Comparison of ENCODE assay signal across 8 cellular contexts in the genomic region with DNA sequence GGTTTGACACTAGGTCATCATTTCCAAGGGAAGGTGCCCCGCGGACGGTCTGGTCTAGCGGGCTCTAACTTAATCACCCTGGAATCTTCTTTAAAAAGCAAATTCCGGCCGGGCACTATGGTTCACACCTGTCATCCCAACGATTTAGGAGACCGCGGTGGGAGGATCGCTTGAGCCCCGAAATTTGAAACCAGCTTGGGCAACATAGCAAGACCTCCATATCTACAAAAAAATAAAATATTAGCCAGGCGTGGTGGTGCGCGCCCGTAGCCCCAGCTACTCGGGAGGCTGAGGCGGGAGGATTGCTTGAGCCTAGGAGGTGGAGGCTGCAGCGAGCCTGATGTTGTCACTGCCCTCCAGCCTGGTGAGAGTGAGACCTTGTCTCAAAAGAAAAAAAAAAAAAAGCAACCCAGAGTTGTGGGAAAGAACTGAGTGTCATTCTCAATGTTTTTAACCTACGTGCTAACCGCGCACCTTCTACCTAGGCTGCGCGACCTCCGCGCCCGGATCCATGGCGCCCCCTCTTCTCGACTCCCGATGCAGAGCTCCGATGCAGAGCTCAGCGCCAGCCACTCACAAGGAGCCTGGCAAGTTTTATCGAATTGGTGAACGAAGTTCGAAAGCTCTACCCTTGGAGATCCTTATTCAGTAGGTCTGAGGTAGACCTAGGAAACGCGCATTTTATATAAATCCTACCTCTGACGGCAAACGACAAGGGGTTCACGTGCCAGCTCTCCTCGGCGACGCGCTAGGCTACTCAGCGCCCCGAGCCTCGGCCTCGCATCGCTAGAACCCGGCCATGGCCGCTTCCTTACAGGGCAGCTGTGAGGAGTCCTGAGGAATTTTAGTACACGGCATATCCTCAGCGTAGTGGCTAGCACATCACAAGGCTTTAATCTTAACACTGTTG. TPM values are rescaled to one million over a fixed set of nuclear protein-coding genes. Genes with fewer than 3 reads are reported as not detected.
DNase-seq lines count a peak whose midpoint lies in the region; ATAC-seq, FAIRE-seq and TF ChIP-seq lines count a peak whose summit lies in the region.

No MANE protein-coding gene starts in this region.

- H3K9me3 ChIP-seq in HepG2 (ENCODE audit: low read length), result no peaks in the 10 kb centered on the region

- H3K27ac ChIP-seq in HepG2 (ENCODE audit: extremely low read length, insufficient read depth, low read length), result no peak overlapping the region

- H3K36me3 Mint-ChIP-seq in HFFc6 (ENCODE audit: low read depth), result peaks cover 15% of the 10 kb centered on the region; the same call in 1 of the 2 replicates

- WGBS in HepG2 (ENCODE audit: low lambda C conversion rate), result 39% methylated on average over 49 of the region's 52 CpGs

- H3K4me3 ChIP-seq in cardiac fibroblast (replicated peaks in 1 of 2; ENCODE audit: low read depth in 2 of 2, low read length in 2 of 2), result peak overlapping the region; percentile 56 to 63
- peak overlapping the region; percentile 66 to 76 (median 67) for H3K4me3 ChIP-seq in HepG2 (replicated peaks in 1 of 3; ENCODE audit: insufficient read depth in 1 of 3, low read depth in 2 of 3, low read length in 3 of 3)

- BruUV-seq in HepG2 (replicated peaks; lab: Mats Ljungman, UMichigan), result TSS peak; percentile 65

- no peaks in the 10 kb centered on the region for H3K79me2 ChIP-seq in HepG2 (ENCODE audit: insufficient read depth, low read length)

- CTCF ChIA-PET in HepG2 (lab: Yijun Ruan, JAX; ENCODE audit: low intra/inter-chr PET ratio, low total read pairs), result no interaction called here

- H3K4me2 ChIP-seq in HepG2 (ENCODE audit: low read depth, low read length), result peak overlapping the region; percentile 99

- peaks cover 36% of the 10 kb centered on the region for H3K4me1 Mint-ChIP-seq in HFFc6 (ENCODE audit: low read depth)

- peaks cover 0 to 3% of the 10 kb centered on the region in 2 experiments; a peak in 2 of 5 replicates for H3K27me3 ChIP-seq in HepG2 (ENCODE audit: control insufficient read depth in 1 of 2, insufficient read depth in 2 of 2, low read length in 2 of 2)

- POLR2A ChIA-PET in HepG2 (lab: Yijun Ruan, JAX), result interaction anchor here (0.6 to 1.6 kb wide), 4 partner anchors 15 to 231 kb away, joined by 4 read pairs; no protein-coding TSS in a partner anchor

- 0 out of 5 replicates have a peak, but pooled peaks cover 2 to 5% of the 10 kb centered on the region in 2 experiments for H3K36me3 ChIP-seq in HepG2 (replicated peaks in 1 of 2; ENCODE audit: control insufficient read depth in 1 of 2, insufficient read depth in 2 of 2, low read length in 2 of 2)

- TF ChIP-seq POLR2A in HepG2 (IDR thresholded peaks at IDR 0.05; ENCODE audit: insufficient read depth in 1 of 2, low read depth in 2 of 2, low read length in 2 of 2), result no peak

- no peak for TF ChIP-seq EP300 in HepG2 (IDR thresholded peaks at IDR 0.05; ENCODE audit: low read depth in 2 of 2, low read length in 2 of 2)
- no peak; the same call in 1 of the 2 replicates for TF ChIP-seq EP300 in HepG2 (CRISPR knock-in tag; IDR thresholded peaks at IDR 0.05; ENCODE audit: borderline replicate concordance)

- 0 out of 2 replicates have a peak, but pooled peaks cover 4% of the 10 kb centered on the region for H3K9me3 Mint-ChIP-seq in HFFc6

- intact Hi-C loops in HepG2 (cut with micrococcal nuclease; ENCODE audit: unreplicated experiment), result loop anchor here (1.0 to 10.0 kb wide), 3 partner anchors 109 to 259 kb away; partner anchors contain the start of gene RALBP1

- H3K4me1 ChIP-seq in HepG2 (ENCODE audit: insufficient read depth, low read length), result peaks cover 22% of the 10 kb centered on the region

- H4K20me1 ChIP-seq in HepG2 (ENCODE audit: insufficient read depth, low read length), result no peaks in the 10 kb centered on the region

- no peak for FAIRE-seq in HepG2 (lab: Jason Lieb, UNC)

- H3K27me3 Mint-ChIP-seq in HFFc6 (ENCODE audit: insufficient read depth), result no peaks in the 10 kb centered on the region; the same call in 1 of the 2 replicates

- peak; percentile 77 for DNase-seq in SIG-M5 treated with dmso at 0.1 percent for 504 hours (lab: John Stamatoyannopoulos, UW; ENCODE audit: unreplicated experiment)
- no peak for DNase-seq in SIG-M5 (lab: John Stamatoyannopoulos, UW)
- DNase-seq in HFFc6, result no peak
- DNase-seq in NCI-H526 treated with DMSO at 0.1 percent for 48 hours (lab: John Stamatoyannopoulos, UW), result peak; percentile 69
- no peak for DNase-seq in cardiac fibroblast (ENCODE audit: low read depth in 2 of 2)
- no peak for DNase-seq in HepG2 (ENCODE audit: low spot score)
- peak; percentile 75 for DNase-seq in superior temporal gyrus (ENCODE audit: extremely low spot score)
- DNase-seq in kidney tubule cell (ENCODE audit: low spot score), result no peak

- peak overlapping the region; percentile 55 for H3K9ac ChIP-seq in HepG2 (ENCODE audit: insufficient read depth, low read depth, low read length)

- no peak for TF ChIP-seq RAD21 in HepG2 (CRISPR knock-in tag; IDR thresholded peaks at IDR 0.05)

- TF ChIP-seq CTCF in HFFc6 (IDR thresholded peaks at IDR 0.05), result no peak
- TF ChIP-seq CTCF in cardiac fibroblast (IDR thresholded peaks at IDR 0.05; ENCODE audit: low read depth, low read length), result no peak
- peak; percentile 32; the same call in 1 of the 2 replicates for TF ChIP-seq CTCF in HepG2 (CRISPR knock-in tag; IDR thresholded peaks at IDR 0.05)

- peak; percentile 67 for ATAC-seq in HepG2

- in situ Hi-C loops in HepG2 (cut with HindIII; ENCODE audit: extremely low pct_ligation_motif_present, low pct_unique_long_range_greater_than_20kb), result loop anchor here (5.0 to 25.0 kb wide), 2 partner anchors 144 to 271 kb away; partner anchors contain the start of gene RALBP1

- H3K27ac Mint-ChIP-seq in HFFc6, result peak overlapping the region; percentile 81

- peak overlapping the region; percentile 93 for H3K4me3 Mint-ChIP-seq in HFFc6

- H2AFZ ChIP-seq in HepG2 (ENCODE audit: low read length), result peak overlapping the region; percentile 70

TF ChIP-seq in HepG2, 621 proteins besides CTCF, POLR2A, EP300 and RAD21 (continues in another document):
- TF ChIP-seq, protein P1, sequence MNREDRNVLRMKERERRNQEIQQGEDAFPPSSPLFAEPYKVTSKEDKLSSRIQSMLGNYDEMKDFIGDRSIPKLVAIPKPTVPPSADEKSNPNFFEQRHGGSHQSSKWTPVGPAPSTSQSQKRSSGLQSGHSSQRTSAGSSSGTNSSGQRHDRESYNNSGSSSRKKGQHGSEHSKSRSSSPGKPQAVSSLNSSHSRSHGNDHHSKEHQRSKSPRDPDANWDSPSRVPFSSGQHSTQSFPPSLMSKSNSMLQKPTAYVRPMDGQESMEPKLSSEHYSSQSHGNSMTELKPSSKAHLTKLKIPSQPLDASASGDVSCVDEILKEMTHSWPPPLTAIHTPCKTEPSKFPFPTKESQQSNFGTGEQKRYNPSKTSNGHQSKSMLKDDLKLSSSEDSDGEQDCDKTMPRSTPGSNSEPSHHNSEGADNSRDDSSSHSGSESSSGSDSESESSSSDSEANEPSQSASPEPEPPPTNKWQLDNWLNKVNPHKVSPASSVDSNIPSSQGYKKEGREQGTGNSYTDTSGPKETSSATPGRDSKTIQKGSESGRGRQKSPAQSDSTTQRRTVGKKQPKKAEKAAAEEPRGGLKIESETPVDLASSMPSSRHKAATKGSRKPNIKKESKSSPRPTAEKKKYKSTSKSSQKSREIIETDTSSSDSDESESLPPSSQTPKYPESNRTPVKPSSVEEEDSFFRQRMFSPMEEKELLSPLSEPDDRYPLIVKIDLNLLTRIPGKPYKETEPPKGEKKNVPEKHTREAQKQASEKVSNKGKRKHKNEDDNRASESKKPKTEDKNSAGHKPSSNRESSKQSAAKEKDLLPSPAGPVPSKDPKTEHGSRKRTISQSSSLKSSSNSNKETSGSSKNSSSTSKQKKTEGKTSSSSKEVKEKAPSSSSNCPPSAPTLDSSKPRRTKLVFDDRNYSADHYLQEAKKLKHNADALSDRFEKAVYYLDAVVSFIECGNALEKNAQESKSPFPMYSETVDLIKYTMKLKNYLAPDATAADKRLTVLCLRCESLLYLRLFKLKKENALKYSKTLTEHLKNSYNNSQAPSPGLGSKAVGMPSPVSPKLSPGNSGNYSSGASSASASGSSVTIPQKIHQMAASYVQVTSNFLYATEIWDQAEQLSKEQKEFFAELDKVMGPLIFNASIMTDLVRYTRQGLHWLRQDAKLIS (CRISPR knock-in tag; IDR thresholded peaks at IDR 0.05), result no peak
- TF ChIP-seq ERF (CRISPR knock-in tag; IDR thresholded peaks at IDR 0.05), result no peak
- TF ChIP-seq MXD4 (CRISPR knock-in tag; IDR thresholded peaks at IDR 0.05), result no peak
- no peak for TF ChIP-seq ZNF337 (CRISPR knock-in tag; IDR thresholded peaks at IDR 0.05; ENCODE audit: borderline replicate concordance, low read depth)

RNA-seq across cellular contexts. Expression of gene TWSG1, which starts 0.9 kb away (rescaled TPM):
- 100 to 1,000 TPM; 119 to 153 (median 138) TPM for total RNA-seq in HFFc6 (2021; fragmentation: NEBNext Ultra II Directional; extraction: Animal tissue kit (Norgen Biotek cat#: 25700))
- total RNA-seq in HepG2 (2016; rRNA removed; fragmentation: Illumina TruSeq; extraction: Trizol), result 8.0 and 9.4 TPM in 2 replicates
- total RNA-seq in HepG2 (2016; cell fraction: cytosol; rRNA removed; fragmentation: Illumina TruSeq; extraction: Trizol; ENCODE audit: low read depth), result 1.2 and 1.9 TPM in 2 replicates
- 7.9 and 10.3 TPM in 2 replicates for total RNA-seq in HepG2 (2016; cell fraction: insoluble cytoplasmic fraction; rRNA removed; fragmentation: Illumina TruSeq; extraction: Trizol)
- total RNA-seq in HepG2 (2016; cell fraction: membrane; rRNA removed; fragmentation: Illumina TruSeq; extraction: Trizol), result 4.9 and 5.4 TPM in 2 replicates
- 8.5 and 9.5 TPM in 2 replicates for total RNA-seq in HepG2 (2016; cell fraction: nucleus; rRNA removed; fragmentation: Illumina TruSeq; extraction: Trizol)
- 6.6 and 7.1 TPM in 2 replicates for polyA plus RNA-seq in HepG2 (2011; rRNA removed)
- 5.3 and 6.0 TPM in 2 replicates for polyA plus RNA-seq in HepG2 (2011; cell fraction: cytosol; rRNA removed)
- 2.3 and 3.0 TPM in 2 replicates for polyA plus RNA-seq in HepG2 (2011; cell fraction: nucleus; rRNA removed)
- polyA plus RNA-seq in HepG2 (2012), result 5.4 and 6.3 TPM in 2 replicates
- polyA plus RNA-seq in HepG2 (2016; cell fraction: cytosol; fragmentation: Illumina TruSeq; extraction: Trizol; ENCODE audit: low read depth), result 1.3 and 1.9 TPM in 2 replicates
- 6.9 and 7.7 TPM in 2 replicates for polyA plus RNA-seq in HepG2 (2016; cell fraction: insoluble cytoplasmic fraction; fragmentation: Illumina TruSeq; extraction: Trizol; ENCODE audit: low read depth)
- polyA plus RNA-seq in HepG2 (2016; cell fraction: membrane; fragmentation: Illumina TruSeq; extraction: Trizol; ENCODE audit: low read depth), result 3.9 and 4.1 TPM in 2 replicates
- polyA plus RNA-seq in HepG2 (2016; cell fraction: nucleus; fragmentation: Illumina TruSeq; extraction: Trizol; ENCODE audit: insufficient read depth, low read depth), result 10.5 and 12.3 TPM in 2 replicates
- 24.6 and 30.8 TPM in 2 replicates for polyA minus RNA-seq in HepG2 (2011; rRNA and poly(A)+ RNA removed; ENCODE audit: low replicate concordance)
- 9.4 and 13.4 TPM in 2 replicates for polyA minus RNA-seq in HepG2 (2011; cell fraction: cytosol; rRNA and poly(A)+ RNA removed)
- 4.5 and 6.8 TPM in 2 replicates for polyA minus RNA-seq in HepG2 (2011; cell fraction: nucleus; rRNA and poly(A)+ RNA removed)

Comparison
In these comparisons a context has a peak if more than half of its experiments do, and no peak if none do; other contexts are left out.
1. DNase-seq: peak in SIG-M5 treated with dmso at 0.1 percent for 504 hours (single experiment), NCI-H526 treated with DMSO at 0.1 percent for 48 hours (single experiment) and superior temporal gyrus (single experiment); none in SIG-M5 (single experiment), HFFc6 (single experiment), cardiac fibroblast (0 of 2), HepG2 (single experiment) and kidney tubule cell (single experiment).
2. RNA of gene TWSG1, which starts 0.9 kb away (total RNA-seq): 119 to 153 TPM in HFFc6; 1.2 to 10.3 TPM in HepG2; every median in the first group is over 10 times any median in the second.